In the genomic region with DNA sequence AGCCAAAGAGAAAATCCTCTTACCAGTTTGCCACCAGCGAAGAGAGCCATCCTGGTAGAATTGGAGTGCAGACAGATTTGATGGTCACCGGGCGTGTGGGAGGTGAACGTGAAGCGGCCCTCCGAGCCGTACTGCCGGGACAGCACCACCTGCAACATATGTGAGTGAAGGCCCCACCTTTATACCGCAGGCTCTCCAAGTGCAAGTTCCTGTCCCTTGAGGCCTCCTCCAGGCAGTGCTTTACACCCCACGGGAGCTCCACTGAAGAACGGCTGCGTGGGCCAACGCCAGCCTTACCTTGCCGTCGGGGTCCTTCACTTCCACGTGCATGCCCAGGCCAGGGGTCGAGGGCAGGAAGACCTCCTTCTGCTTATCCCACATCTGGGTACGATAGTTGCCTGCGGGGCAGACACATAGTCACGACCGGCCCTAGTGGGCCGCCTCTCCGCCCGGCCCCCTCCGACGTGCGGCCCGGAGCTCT, we compare ENCODE assay signal across 8 cellular contexts.
A peak's percentile ranks its signal among the peaks of the same experiment; 100 is the strongest.
DNase-seq lines count a peak whose midpoint lies in the region; ATAC-seq and TF ChIP-seq lines count a peak whose summit lies in the region.

No MANE protein-coding gene starts in this region.

- H3K9me3 ChIP-seq in RWPE2 (ENCODE audit: severe bottlenecking) (no peaks in the 10 kb centered on the region), iPS-20b (ENCODE audit: insufficient read depth, low read depth, low read length) (no peaks in the 10 kb centered on the region)

- H3K4me1 ChIP-seq in RWPE2 (ENCODE audit: insufficient read depth, poor library complexity, severe bottlenecking) (no peaks in the 10 kb centered on the region), iPS-20b (ENCODE audit: insufficient read depth, low read length) (peaks cover 6% of the 10 kb centered on the region; the same call in 1 of the 2 replicates)

- peak overlapping the region; percentile 57 for H3K27ac ChIP-seq in RWPE2 (ENCODE audit: poor library complexity, severe bottlenecking)
- peak overlapping the region; percentile 91 for H3K27ac ChIP-seq in angular gyrus (ENCODE audit: low read depth, low read length)
- H3K27ac ChIP-seq in iPS-20b (ENCODE audit: low read length) = peak overlapping the region; percentile 39

- H3K36me3 ChIP-seq in RWPE2 (ENCODE audit: low read depth) (peaks cover 32% of the 10 kb centered on the region), iPS-20b (ENCODE audit: insufficient read depth, low read depth, low read length) (peaks cover 31% of the 10 kb centered on the region)

- peak; percentile 16 to 25 for DNase-seq in NOMO-1 (lab: John Stamatoyannopoulos, UW; ENCODE audit: unreplicated experiment in 2 of 2)
- no peak for DNase-seq in NOMO-1 treated with dmso at 0.1 percent for 144 hours (lab: John Stamatoyannopoulos, UW; ENCODE audit: unreplicated experiment)
- no peak for DNase-seq in RWPE2 (ENCODE audit: low spot score)
- DNase-seq in stimulated activated CD4-positive, alpha-beta T cell treated with anti-CD3 and anti-CD28 coated beads, Interleukin-1b, Interleukin-23, amount 100 ng/mL, for 48 hours = peak; percentile 59
- DNase-seq in MV-4-11 (lab: John Stamatoyannopoulos, UW) = no peak

- peak overlapping the region; percentile 60 for H3K4me3 ChIP-seq in RWPE2 (ENCODE audit: severe bottlenecking)
- H3K4me3 ChIP-seq in iPS-20b (ENCODE audit: low read length) = peak overlapping the region; percentile 91

- TF ChIP-seq CTCF in RWPE2 (IDR thresholded peaks at IDR 0.05; ENCODE audit: poor library complexity, severe bottlenecking) = no peak

- peak overlapping the region; percentile 90 for H3K9ac ChIP-seq in iPS-20b (ENCODE audit: low read depth, low read length)

- H3K27me3 ChIP-seq in RWPE2 (ENCODE audit: insufficient read depth, poor library complexity, severe bottlenecking) (no peaks in the 10 kb centered on the region), iPS-20b (ENCODE audit: insufficient read depth, low read length) (no peaks in the 10 kb centered on the region)

- ATAC-seq in HG02938 (IDR thresholded peaks at IDR 0.05; ENCODE audit: unreplicated experiment) (peak; percentile 19), RWPE2 (ENCODE audit: low read depth) (peak; percentile 17; the same call in 2 of the 3 replicates)

Comparison
In these comparisons a context has a peak if more than half of its experiments do, and no peak if none do; other contexts are left out.
1. DNase-seq: peak in NOMO-1 (2 of 2) and stimulated activated CD4-positive, alpha-beta T cell treated with anti-CD3 and anti-CD28 coated beads, Interleukin-1b, Interleukin-23, amount 100 ng/mL, for 48 hours (single experiment); none in NOMO-1 treated with dmso at 0.1 percent for 144 hours (single experiment), RWPE2 (single experiment) and MV-4-11 (single experiment).
2. H3K27ac ChIP-seq: peak in every context shown above with its lines; median percentile 91 in angular gyrus; 57 in RWPE2; 39 in iPS-20b.